ENCODE assay signal across 7 cellular contexts in genomic region chr13:21033224-21033855, GRCh38. TPM values are rescaled to one million over a fixed set of nuclear protein-coding genes. Genes with fewer than 3 reads are reported as not detected.
A peak's percentile ranks its signal among the peaks of the same experiment; 100 is the strongest.
DNase-seq lines count a peak whose midpoint lies in the region; ATAC-seq and TF ChIP-seq lines count a peak whose summit lies in the region.

No MANE protein-coding gene starts in this region.

- intact Hi-C loops in transverse colon (cut with DNase I; ENCODE audit: low total_unique reads) = no loop called here

- H3K4me1 Mint-ChIP-seq in nephron progenitor cell = peaks cover 33% of the 10 kb centered on the region

- H3K36me3 Mint-ChIP-seq in nephron progenitor cell (ENCODE audit: low read depth) = peaks cover 29% of the 10 kb centered on the region

- no peaks in the 10 kb centered on the region for H3K27me3 ChIP-seq in transverse colon

- in situ Hi-C loops in transverse colon (cut with MboI; ENCODE audit: low pct_ligation_motif_present in 1 of 4, low pct_unique_long_range_greater_than_20kb in 1 of 4, low sequenced_read_pairs in 3 of 4) = no loop called here

- H3K4me3 Mint-ChIP-seq in nephron progenitor cell = no peak overlapping the region

- H3K4me3 ChIP-seq in coronary artery = peak overlapping the region; percentile 10
- no peak overlapping the region for H3K4me3 ChIP-seq in transverse colon

- ATAC-seq in GM18519 (IDR thresholded peaks at IDR 0.05; ENCODE audit: low FRiP score, unreplicated experiment) = no peak
- no peak for ATAC-seq in HG02840 (IDR thresholded peaks at IDR 0.05; ENCODE audit: low FRiP score, unreplicated experiment)

- no peaks in the 10 kb centered on the region for H3K27me3 Mint-ChIP-seq in nephron progenitor cell (ENCODE audit: low read depth, poor library complexity)

- no peaks in the 10 kb centered on the region for H3K9me3 ChIP-seq in transverse colon

- TF ChIP-seq EP300 in transverse colon (IDR thresholded peaks at IDR 0.05; ENCODE audit: low read depth) = peak; percentile 92

- H3K9me3 Mint-ChIP-seq in nephron progenitor cell = peaks cover 19% of the 10 kb centered on the region

- TF ChIP-seq POLR2A in transverse colon (IDR thresholded peaks at IDR 0.05) = no peak

- no peak overlapping the region for H3K27ac Mint-ChIP-seq in nephron progenitor cell

- no peak for TF ChIP-seq CTCF in coronary artery (IDR thresholded peaks at IDR 0.05)
- no peak for TF ChIP-seq CTCF in transverse colon (IDR thresholded peaks at IDR 0.05)
- no peak for TF ChIP-seq CTCF in nephron progenitor cell (IDR thresholded peaks at IDR 0.05)

- WGBS in transverse colon (ENCODE audit: low coverage in 1 of 2), 2 donors = 49 to 80% methylated on average over 4 to 8 of the region's 8 CpGs

- peaks cover 10 to 48% (median 26%) of the 10 kb centered on the region in 4 donors for H3K4me1 ChIP-seq in transverse colon

- H3K36me3 ChIP-seq in transverse colon = no peaks in the 10 kb centered on the region

- peak; percentile 96 for DNase-seq in NCI-H446 treated with DMSO at 0.1 percent for 48 hours (lab: John Stamatoyannopoulos, UW)
- no peak for DNase-seq in coronary artery (ENCODE audit: low spot score)
- DNase-seq in medulla oblongata (ENCODE audit: extremely low spot score) = peak; percentile 64
- DNase-seq in transverse colon = peak; percentile 35
- DNase-seq in nephron progenitor cell = no peak

- H3K27ac ChIP-seq in coronary artery (peak overlapping the region; percentile 88 to 93), transverse colon (peak overlapping the region; percentile 73 to 83 (median 77))

RNA-seq across cellular contexts. Expression of gene LATS2, which starts 28.0 kb away (rescaled TPM):
- 10 to 100 TPM in 3 of 4 donors, 1 to 10 TPM in 1; 8.9 to 15.7 (median 12.5) TPM for total RNA-seq in transverse colon

Comparison
In these comparisons a context has a peak if more than half of its experiments do, and no peak if none do; other contexts are left out.
1. DNase-seq: peak in NCI-H446 treated with DMSO at 0.1 percent for 48 hours (single experiment), medulla oblongata (single experiment) and transverse colon (single experiment); none in coronary artery (single experiment) and nephron progenitor cell (single experiment).